Comparison of ENCODE assay signal across 17 cellular contexts in genomic region chr1:89699451-89699986, GRCh38.
DNase-seq lines count a peak whose midpoint lies in the region; ATAC-seq and TF ChIP-seq lines count a peak whose summit lies in the region.
"Had no signal": no experiment of that assay in that cellular context is flagged by ENCODE, and none has a peak within 500 bp of the region (broad histone marks: within the 10 kb centered on the region; RNA-seq: fewer than 3 reads in every experiment).

No MANE protein-coding gene starts in this region.

- intact Hi-C loops in activated T-helper 1 cell treated with anti-CD3 and anti-CD28 coated beads, Interleukin-12 subunit alpha, Interleukin-12 subunit beta, Interleukin-2, Interleukin-4 antibody, amounts not matched to agents 30 ng/mL and 10 ng/mL and 1 ng/mL, durations not matched to agents 14 hours and 24 hours and 36 hours (cut with micrococcal nuclease) = loop anchor here (1.0 to 2.0 kb wide), 2 partner anchors 20 to 63 kb away; no protein-coding TSS in a partner anchor
- intact Hi-C loops in natural killer cell (cut with micrococcal nuclease) = loop anchor here (2.0 kb wide), 1 partner anchor 21 kb away; no protein-coding TSS in a partner anchor

- no peaks in the 10 kb centered on the region for H3K27me3 Mint-ChIP-seq in activated T-cell treated with anti-CD3 and anti-CD28 coated beads, Interleukin-2, amount 50 U/mL, for 24 hours
- H3K27me3 Mint-ChIP-seq in activated T-helper 1 cell treated with anti-CD3 and anti-CD28 coated beads, Interleukin-12 subunit alpha, Interleukin-12 subunit beta, Interleukin-2, Interleukin-4 antibody, amounts not matched to agents 30 ng/mL and 10 ng/mL and 1 ng/mL, durations not matched to agents 14 hours and 24 hours and 36 hours (ENCODE audit: insufficient read depth) = no peaks in the 10 kb centered on the region
- H3K27me3 Mint-ChIP-seq in natural killer cell (ENCODE audit: low read depth in 2 of 2) = no peaks in the 10 kb centered on the region

- peak overlapping the region; percentile 90 for H3K27ac Mint-ChIP-seq in activated T-cell treated with anti-CD3 and anti-CD28 coated beads, Interleukin-2, amount 50 U/mL, for 24 hours
- H3K27ac Mint-ChIP-seq in activated T-helper 1 cell treated with anti-CD3 and anti-CD28 coated beads, Interleukin-12 subunit alpha, Interleukin-12 subunit beta, Interleukin-2, Interleukin-4 antibody, amounts not matched to agents 30 ng/mL and 10 ng/mL and 1 ng/mL, durations not matched to agents 14 hours and 24 hours and 36 hours = peak overlapping the region; percentile 90
- peak overlapping the region; percentile 86 to 94 for H3K27ac Mint-ChIP-seq in natural killer cell
- H3K27ac Mint-ChIP-seq: endodermal cell had no signal

- no peak for DNase-seq in activated T-cell treated with anti-CD3 and anti-CD28 coated beads, Interleukin-2, amount 50 U/mL, for 24 hours
- no peak for DNase-seq in activated T-cell treated with anti-CD3 and anti-CD28 coated beads, Interleukin-2, amount 50 U/mL, for 1 hour
- no peak for DNase-seq in activated T-helper 1 cell treated with anti-CD3 and anti-CD28 coated beads, Interleukin-12 subunit alpha, Interleukin-12 subunit beta, Interleukin-2, Interleukin-4 antibody, amounts not matched to agents 30 ng/mL and 10 ng/mL and 1 ng/mL, durations not matched to agents 14 hours and 24 hours and 36 hours (ENCODE audit: low spot score)
- DNase-seq in natural killer cell = no peak
- no peak for DNase-seq in stimulated activated CD4-positive, alpha-beta T cell treated with anti-CD3 and anti-CD28 coated beads, Interleukin-12 subunit alpha, Interleukin-12 subunit beta, amount 100 ng/mL, for 4 hours
- no peak for DNase-seq in ACHN
- DNase-seq: activated CD4-positive, alpha-beta T cell treated with anti-CD3 and anti-CD28 coated beads for 1 hour; activated gamma-delta T cell treated with Interleukin-2 at 50 U/mL for 16 hours; endodermal cell; KBM-7; NCI-H1105 treated with DMSO at 0.1 percent for 48 hours; NCI-H82; posterior cingulate gyrus; stimulated activated naive CD4-positive, alpha-beta T cell treated with Interleukin-2 at 50 U/mL for 16 hours; SW 1271 had no signal

- H3K9me3 Mint-ChIP-seq in activated T-cell treated with anti-CD3 and anti-CD28 coated beads, Interleukin-2, amount 50 U/mL, for 24 hours = peaks cover 9% of the 10 kb centered on the region
- peaks cover 5% of the 10 kb centered on the region for H3K9me3 Mint-ChIP-seq in activated T-helper 1 cell treated with anti-CD3 and anti-CD28 coated beads, Interleukin-12 subunit alpha, Interleukin-12 subunit beta, Interleukin-2, Interleukin-4 antibody, amounts not matched to agents 30 ng/mL and 10 ng/mL and 1 ng/mL, durations not matched to agents 14 hours and 24 hours and 36 hours
- no peaks in the 10 kb centered on the region for H3K9me3 Mint-ChIP-seq in natural killer cell
- H3K9me3 Mint-ChIP-seq: endodermal cell had no signal

- no peak for TF ChIP-seq CTCF in natural killer cell (IDR thresholded peaks at IDR 0.05)

- in situ Hi-C loops in ACHN (cut with HindIII; ENCODE audit: low pct_ligation_motif_present, low pct_unique_long_range_greater_than_20kb, low sequenced_read_pairs) = no loop called here

- peaks cover 96% of the 10 kb centered on the region for H3K36me3 Mint-ChIP-seq in activated T-cell treated with anti-CD3 and anti-CD28 coated beads, Interleukin-2, amount 50 U/mL, for 24 hours (ENCODE audit: low read depth)
- H3K36me3 Mint-ChIP-seq in activated T-helper 1 cell treated with anti-CD3 and anti-CD28 coated beads, Interleukin-12 subunit alpha, Interleukin-12 subunit beta, Interleukin-2, Interleukin-4 antibody, amounts not matched to agents 30 ng/mL and 10 ng/mL and 1 ng/mL, durations not matched to agents 14 hours and 24 hours and 36 hours (ENCODE audit: low read depth) = peaks cover 64% of the 10 kb centered on the region
- no peaks in the 10 kb centered on the region for H3K36me3 Mint-ChIP-seq in natural killer cell

- H3K4me1 Mint-ChIP-seq in activated T-cell treated with anti-CD3 and anti-CD28 coated beads, Interleukin-2, amount 50 U/mL, for 24 hours (ENCODE audit: low read depth) = peaks cover 84% of the 10 kb centered on the region
- peaks cover 89% of the 10 kb centered on the region for H3K4me1 Mint-ChIP-seq in activated T-helper 1 cell treated with anti-CD3 and anti-CD28 coated beads, Interleukin-12 subunit alpha, Interleukin-12 subunit beta, Interleukin-2, Interleukin-4 antibody, amounts not matched to agents 30 ng/mL and 10 ng/mL and 1 ng/mL, durations not matched to agents 14 hours and 24 hours and 36 hours (ENCODE audit: low read depth)
- peaks cover 71 to 76% of the 10 kb centered on the region in 2 donors for H3K4me1 Mint-ChIP-seq in natural killer cell

- peak overlapping the region; percentile 21 for H3K4me3 Mint-ChIP-seq in activated T-cell treated with anti-CD3 and anti-CD28 coated beads, Interleukin-2, amount 50 U/mL, for 24 hours
- H3K4me3 Mint-ChIP-seq in activated T-helper 1 cell treated with anti-CD3 and anti-CD28 coated beads, Interleukin-12 subunit alpha, Interleukin-12 subunit beta, Interleukin-2, Interleukin-4 antibody, amounts not matched to agents 30 ng/mL and 10 ng/mL and 1 ng/mL, durations not matched to agents 14 hours and 24 hours and 36 hours = peak overlapping the region; percentile 56
- peak overlapping the region; percentile 87 for H3K4me3 Mint-ChIP-seq in natural killer cell
- H3K4me3 Mint-ChIP-seq: endodermal cell had no signal

- ATAC-seq in HG02870 (IDR thresholded peaks at IDR 0.05; ENCODE audit: unreplicated experiment) = peak; percentile 58
- peak; percentile 7 to 14 (median 14) for ATAC-seq in natural killer cell
- no peak for ATAC-seq in GM21381 (IDR thresholded peaks at IDR 0.05; ENCODE audit: unreplicated experiment)

Comparison
In these comparisons a context has a peak if more than half of its experiments do, and no peak if none do; other contexts are left out.
1. H3K4me3 Mint-ChIP-seq: peak in every context shown above with its lines; median percentile 87 in natural killer cell; 56 in activated T-helper 1 cell treated with anti-CD3 and anti-CD28 coated beads, Interleukin-12 subunit alpha, Interleukin-12 subunit beta, Interleukin-2, Interleukin-4 antibody, amounts not matched to agents 30 ng/mL and 10 ng/mL and 1 ng/mL, durations not matched to agents 14 hours and 24 hours and 36 hours; 21 in activated T-cell treated with anti-CD3 and anti-CD28 coated beads, Interleukin-2, amount 50 U/mL, for 24 hours.